20 cellular contexts compared by ENCODE assay signal in genomic region chr6:77373955-77374354, GRCh38.
DNase-seq lines count a peak whose midpoint lies in the region; ATAC-seq, FAIRE-seq and TF ChIP-seq lines count a peak whose summit lies in the region.
"Had no signal": no experiment of that assay in that cellular context is flagged by ENCODE, and none has a peak within 500 bp of the region (broad histone marks: within the 10 kb centered on the region; RNA-seq: fewer than 3 reads in every experiment).

No MANE protein-coding gene starts in this region.

- no peak for TF ChIP-seq EP300 in GM12878 (IDR thresholded peaks at IDR 0.05; ENCODE audit: borderline replicate concordance in 1 of 2, control insufficient read depth in 1 of 2, low read depth in 2 of 2, low read length in 2 of 2)
- TF ChIP-seq EP300 in stomach (IDR thresholded peaks at IDR 0.05) = no peak

- CTCF ChIA-PET in GM12878 (lab: Yijun Ruan, JAX) = interaction anchor here (1.5 kb wide), 1 partner anchor 246 kb away, joined by 3 read pairs; no protein-coding TSS in a partner anchor

- H2AFZ ChIP-seq in MM.1S (ENCODE audit: low read length) (peak overlapping the region; percentile 57; the same call in 1 of the 2 replicates), GM12878 (ENCODE audit: control insufficient read depth, low read depth, low read length) (no peak overlapping the region)

- TF ChIP-seq POLR2A in GM12878 (IDR thresholded peaks at IDR 0.05; ENCODE audit: low read depth, low read length) = no peak
- TF ChIP-seq POLR2A in stomach (IDR thresholded peaks at IDR 0.05) = no peak

- H3K9me2 ChIP-seq in MM.1S (replicated peaks; ENCODE audit: insufficient read depth, low read length) = no peaks in the 10 kb centered on the region

- H3K4me3 ChIP-seq in MM.1S (ENCODE audit: low read length) (peak overlapping the region; percentile 48), GM12878 (no peak overlapping the region), stomach (no peak overlapping the region)

- no peak for FAIRE-seq in GM12878 (lab: Jason Lieb, UNC)

- peak; percentile 73 for ATAC-seq in GM12878
- ATAC-seq: CD8-positive, alpha-beta T cell; HCT116; Panc1 had no signal

- SMC1A ChIA-PET in GM12878 (lab: Charles Lee; ENCODE audit: uncharacterized antibody, unreplicated experiment) = interaction anchor here (0.6 to 2.6 kb wide), 6 partner anchors 10 to 78 kb away, joined by 3 to 9 read pairs (median 6); no protein-coding TSS in a partner anchor

- peaks cover 10% of the 10 kb centered on the region; the same call in 1 of the 2 replicates for H3F3A ChIP-seq in MM.1S (ENCODE audit: insufficient read depth, low read length)

- 17% methylated on average over 3 of the region's 3 CpGs for WGBS in GM12878 (ENCODE audit: insufficient coverage, insufficient replicate concordance, low lambda C conversion rate, missing lambda C conversion rate)
- 16 to 27% (median 24%) methylated on average over 3 of the region's 3 CpGs for WGBS in stomach, 5 donors

- BruUV-seq in GM12878 (replicated peaks; lab: Mats Ljungman, UMichigan) = no TSS peak

- H3K9ac ChIP-seq in MM.1S (ENCODE audit: low read length) (no peak overlapping the region), GM12878 (ENCODE audit: control insufficient read depth, insufficient read depth, low read length) (no peak overlapping the region)

- H3K79me2 ChIP-seq in MM.1S (ENCODE audit: low read length) (no peaks in the 10 kb centered on the region), GM12878 (ENCODE audit: control insufficient read depth, insufficient read depth, low read length) (no peaks in the 10 kb centered on the region)

- POLR2A ChIA-PET in GM12878 (lab: Charles Lee) = interaction anchor here (1.1 kb wide), 1 partner anchor 9 kb away, joined by 3 read pairs; no protein-coding TSS in a partner anchor

- H4K20me1 ChIP-seq in MM.1S (ENCODE audit: insufficient read depth, low read length) (no peaks in the 10 kb centered on the region), GM12878 (ENCODE audit: control insufficient read depth, insufficient read depth) (no peaks in the 10 kb centered on the region)

- DNase-seq in MM.1S (peak; percentile 78), NCI-H526 (lab: John Stamatoyannopoulos, UW) (peak; percentile 4 to 46), GM12878 (ENCODE audit: low read depth, low spot score) (no peak), stomach (peak; percentile 28), globus pallidus (ENCODE audit: low spot score) (no peak), D341Med (ENCODE audit: low spot score) (no peak), NCI-H1436 treated with DMSO at 0.1 percent for 48 hours (lab: John Stamatoyannopoulos, UW) (no peak)
- DNase-seq: Caco-2; CD8-positive, alpha-beta T cell; DMS 273 treated with DMSO at 0.1 percent for 48 hours; DND-41; NCI-H1092 treated with DMSO at 0.1 percent for 48 hours; NCI-H1694 treated with DMSO at 0.1 percent for 48 hours; NCI-H2081; NCI-H2227 treated with DMSO at 0.1 percent for 48 hours; NCI-H82; SHP77 treated with DMSO at 0.1 percent for 48 hours had no signal

- H3K36me3 ChIP-seq in MM.1S (replicated peaks; ENCODE audit: insufficient read depth, low read length) (no peaks in the 10 kb centered on the region), GM12878 (ENCODE audit: control insufficient read depth in 2 of 2, insufficient read depth in 2 of 2, low read length in 1 of 2) (no peaks in the 10 kb centered on the region), stomach (no peaks in the 10 kb centered on the region)

- H3K4me1 ChIP-seq in MM.1S (ENCODE audit: low read length) = peaks cover 19% of the 10 kb centered on the region
- H3K4me1 ChIP-seq in GM12878 (ENCODE audit: control insufficient read depth, insufficient read depth, low read length) = no peaks in the 10 kb centered on the region
- peaks cover 0 to 10% (median 0%) of the 10 kb centered on the region in 4 donors for H3K4me1 ChIP-seq in stomach

- H3K27me3 ChIP-seq in MM.1S (replicated peaks; ENCODE audit: insufficient read depth, low read length) = no peaks in the 10 kb centered on the region
- H3K27me3 ChIP-seq in GM12878 (replicated peaks in 1 of 2; ENCODE audit: control insufficient read depth in 2 of 2, insufficient read depth in 2 of 2, low read length in 1 of 2) = no peaks in the 10 kb centered on the region
- H3K27me3 ChIP-seq in stomach = no peaks in the 10 kb centered on the region

- no peak for TF ChIP-seq RAD21 in GM12878 (IDR thresholded peaks at IDR 0.05; ENCODE audit: insufficient read depth, low read depth, low read length)

- no peak for TF ChIP-seq CTCF in MM.1S (IDR thresholded peaks at IDR 0.05; ENCODE audit: low read length)
- no peak for TF ChIP-seq CTCF in GM12878 (IDR thresholded peaks at IDR 0.05 in 2 of 3, conservative IDR thresholded peaks at IDR 0.05 in 1 of 3; ENCODE audit: control insufficient read depth in 2 of 3, extremely low read depth in 1 of 3, insufficient read depth in 1 of 3, low read depth in 3 of 3, low read length in 3 of 3)
- no peak for TF ChIP-seq CTCF in stomach (IDR thresholded peaks at IDR 0.05)

- in situ Hi-C loops in GM12878 (cut with MboI) = no loop called here

- intact Hi-C loops in GM12878 (cut with micrococcal nuclease; ENCODE audit: unreplicated experiment) = no loop called here
- intact Hi-C loops in stomach (cut with DNase I; ENCODE audit: low total_unique reads) = no loop called here

- H3K9me3 ChIP-seq in MM.1S (replicated peaks; ENCODE audit: insufficient read depth, low read length) (no peaks in the 10 kb centered on the region), GM12878 (replicated peaks; ENCODE audit: control insufficient read depth, insufficient read depth, low read length) (no peaks in the 10 kb centered on the region), stomach (no peaks in the 10 kb centered on the region)
- H3K9me3 ChIP-seq: Caco-2 had no signal

- H3K27ac ChIP-seq in MM.1S (ENCODE audit: low read length) (peak overlapping the region; percentile 48; the same call in 1 of the 2 replicates), GM12878 (ENCODE audit: control insufficient read depth, insufficient read depth) (no peak overlapping the region), stomach (no peak overlapping the region)
- H3K27ac ChIP-seq: C4-2B had no signal

- peak overlapping the region; percentile 65 for H3K4me2 ChIP-seq in MM.1S (ENCODE audit: low read depth, low read length)
- H3K4me2 ChIP-seq in GM12878 (ENCODE audit: control insufficient read depth, insufficient read depth) = no peak overlapping the region

- RAD21 ChIA-PET in GM12878 (lab: Charles Lee; ENCODE audit: unreplicated experiment) = interaction anchor here (2.3 kb wide), 1 partner anchor 43 kb away, joined by 6 read pairs; no protein-coding TSS in a partner anchor

TF ChIP-seq in GM12878, 131 proteins besides CTCF, POLR2A, EP300 and RAD21 (continues in another document):
- no peak for TF ChIP-seq ZBTB40 (IDR thresholded peaks at IDR 0.05; ENCODE audit: borderline replicate concordance)
- no peak for TF ChIP-seq SMARCA5 (IDR thresholded peaks at IDR 0.05)
- no peak for TF ChIP-seq NRF1 (conservative IDR thresholded peaks at IDR 0.05; ENCODE audit: low read depth, low read length)
- 0 out of 2 replicates have a peak, but pooled peaks have one; percentile 35 for TF ChIP-seq NBN (IDR thresholded peaks at IDR 0.05)
- no peak for TF ChIP-seq CEBPZ (IDR thresholded peaks at IDR 0.05; ENCODE audit: low read depth, low read length)

Comparison
In these comparisons a context has a peak if more than half of its experiments do, and no peak if none do; other contexts are left out.
1. DNase-seq: peak in MM.1S (single experiment), NCI-H526 (2 of 2) and stomach (single experiment); none in GM12878 (single experiment), globus pallidus (single experiment), D341Med (single experiment) and NCI-H1436 treated with DMSO at 0.1 percent for 48 hours (single experiment).